In the genomic region with DNA sequence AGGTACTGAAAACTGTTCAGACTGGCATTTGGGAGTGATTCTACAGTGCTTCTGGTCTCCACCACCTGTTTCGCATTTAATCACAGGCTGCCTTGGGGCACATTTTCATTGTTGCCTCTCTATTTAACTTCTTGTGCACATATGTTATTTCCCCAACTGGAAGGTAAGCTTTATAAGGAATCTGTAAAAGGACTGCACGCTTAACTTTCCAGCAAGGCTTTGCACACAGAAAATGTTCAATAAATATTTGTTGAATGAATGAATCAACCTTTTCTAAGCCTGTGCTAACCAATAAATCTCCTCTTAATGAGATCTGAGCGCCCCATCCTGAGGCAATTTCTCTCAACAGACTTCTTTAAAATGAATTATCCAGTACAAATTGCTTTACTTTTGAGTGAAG, we compare ENCODE assay signal across 1 cellular context.
TF ChIP-seq lines count a peak whose summit lies in the region.

No MANE protein-coding gene starts in this region.

TF ChIP-seq in SK-N-SH, 30 proteins besides CTCF, POLR2A, EP300 and RAD21 (continued from another document):
- TF ChIP-seq, protein P1, sequence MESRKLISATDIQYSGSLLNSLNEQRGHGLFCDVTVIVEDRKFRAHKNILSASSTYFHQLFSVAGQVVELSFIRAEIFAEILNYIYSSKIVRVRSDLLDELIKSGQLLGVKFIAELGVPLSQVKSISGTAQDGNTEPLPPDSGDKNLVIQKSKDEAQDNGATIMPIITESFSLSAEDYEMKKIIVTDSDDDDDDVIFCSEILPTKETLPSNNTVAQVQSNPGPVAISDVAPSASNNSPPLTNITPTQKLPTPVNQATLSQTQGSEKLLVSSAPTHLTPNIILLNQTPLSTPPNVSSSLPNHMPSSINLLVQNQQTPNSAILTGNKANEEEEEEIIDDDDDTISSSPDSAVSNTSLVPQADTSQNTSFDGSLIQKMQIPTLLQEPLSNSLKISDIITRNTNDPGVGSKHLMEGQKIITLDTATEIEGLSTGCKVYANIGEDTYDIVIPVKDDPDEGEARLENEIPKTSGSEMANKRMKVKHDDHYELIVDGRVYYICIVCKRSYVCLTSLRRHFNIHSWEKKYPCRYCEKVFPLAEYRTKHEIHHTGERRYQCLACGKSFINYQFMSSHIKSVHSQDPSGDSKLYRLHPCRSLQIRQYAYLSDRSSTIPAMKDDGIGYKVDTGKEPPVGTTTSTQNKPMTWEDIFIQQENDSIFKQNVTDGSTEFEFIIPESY (IDR thresholded peaks at IDR 0.05; ENCODE audit: borderline replicate concordance, low read depth): no peak
- TF ChIP-seq CHD2 (IDR thresholded peaks at IDR 0.05; ENCODE audit: low read length, partially characterized antibody): peak; percentile 80
- no peak for TF ChIP-seq FOSL2 (IDR thresholded peaks at IDR 0.05; ENCODE audit: borderline replicate concordance, low read depth)
- TF ChIP-seq, protein P2, sequence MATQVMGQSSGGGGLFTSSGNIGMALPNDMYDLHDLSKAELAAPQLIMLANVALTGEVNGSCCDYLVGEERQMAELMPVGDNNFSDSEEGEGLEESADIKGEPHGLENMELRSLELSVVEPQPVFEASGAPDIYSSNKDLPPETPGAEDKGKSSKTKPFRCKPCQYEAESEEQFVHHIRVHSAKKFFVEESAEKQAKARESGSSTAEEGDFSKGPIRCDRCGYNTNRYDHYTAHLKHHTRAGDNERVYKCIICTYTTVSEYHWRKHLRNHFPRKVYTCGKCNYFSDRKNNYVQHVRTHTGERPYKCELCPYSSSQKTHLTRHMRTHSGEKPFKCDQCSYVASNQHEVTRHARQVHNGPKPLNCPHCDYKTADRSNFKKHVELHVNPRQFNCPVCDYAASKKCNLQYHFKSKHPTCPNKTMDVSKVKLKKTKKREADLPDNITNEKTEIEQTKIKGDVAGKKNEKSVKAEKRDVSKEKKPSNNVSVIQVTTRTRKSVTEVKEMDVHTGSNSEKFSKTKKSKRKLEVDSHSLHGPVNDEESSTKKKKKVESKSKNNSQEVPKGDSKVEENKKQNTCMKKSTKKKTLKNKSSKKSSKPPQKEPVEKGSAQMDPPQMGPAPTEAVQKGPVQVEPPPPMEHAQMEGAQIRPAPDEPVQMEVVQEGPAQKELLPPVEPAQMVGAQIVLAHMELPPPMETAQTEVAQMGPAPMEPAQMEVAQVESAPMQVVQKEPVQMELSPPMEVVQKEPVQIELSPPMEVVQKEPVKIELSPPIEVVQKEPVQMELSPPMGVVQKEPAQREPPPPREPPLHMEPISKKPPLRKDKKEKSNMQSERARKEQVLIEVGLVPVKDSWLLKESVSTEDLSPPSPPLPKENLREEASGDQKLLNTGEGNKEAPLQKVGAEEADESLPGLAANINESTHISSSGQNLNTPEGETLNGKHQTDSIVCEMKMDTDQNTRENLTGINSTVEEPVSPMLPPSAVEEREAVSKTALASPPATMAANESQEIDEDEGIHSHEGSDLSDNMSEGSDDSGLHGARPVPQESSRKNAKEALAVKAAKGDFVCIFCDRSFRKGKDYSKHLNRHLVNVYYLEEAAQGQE (IDR thresholded peaks at IDR 0.05; ENCODE audit: low read depth, low read length): no peak
- TF ChIP-seq FOXJ3 (CRISPR knock-in tag; IDR thresholded peaks at IDR 0.05): peak; percentile 72
